8 cellular contexts compared by ENCODE assay signal in genomic region chr11:130427581-130428211, GRCh38. TPM values are rescaled to one million over a fixed set of nuclear protein-coding genes. Genes with fewer than 3 reads are reported as not detected.
DNase-seq lines count a peak whose midpoint lies in the region; ATAC-seq and TF ChIP-seq lines count a peak whose summit lies in the region.

No MANE protein-coding gene starts in this region.

- peak; percentile 26 for ATAC-seq in left lobe of liver
- ATAC-seq in HG03159 (IDR thresholded peaks at IDR 0.05; ENCODE audit: unreplicated experiment): no peak
- ATAC-seq in GM21717 (IDR thresholded peaks at IDR 0.05; ENCODE audit: unreplicated experiment): no peak
- ATAC-seq in GM21825 (IDR thresholded peaks at IDR 0.05; ENCODE audit: unreplicated experiment): no peak

- H3K36me3 ChIP-seq in brain microvascular endothelial cell (replicated peaks): no peaks in the 10 kb centered on the region
- no peaks in the 10 kb centered on the region for H3K36me3 ChIP-seq in tibial artery

- intact Hi-C loops in tibial artery (cut with DNase I; ENCODE audit: low total_unique reads): loop anchor here (5.0 kb wide), 2 partner anchors 35 to 215 kb away; no protein-coding TSS in a partner anchor

- in situ Hi-C loops in brain microvascular endothelial cell (cut with HindIII; ENCODE audit: low pct_ligation_motif_present, low sequenced_read_pairs): no loop called here

- H3K9me3 ChIP-seq in tibial artery: no peaks in the 10 kb centered on the region

- H3K4me1 ChIP-seq in tibial artery: peaks cover 0 to 37% (median 20%) of the 10 kb centered on the region in 4 donors

- TF ChIP-seq CTCF in brain microvascular endothelial cell (IDR thresholded peaks at IDR 0.05; ENCODE audit: low read depth, low read length, missing control alignments) (peak; percentile 38), tibial artery (IDR thresholded peaks at IDR 0.05) (peak; percentile 31 to 43)

- DNase-seq in NCI-H748 (lab: John Stamatoyannopoulos, UW; ENCODE audit: unreplicated experiment) (peak; percentile 57), NCI-H748 treated with DMSO at 0.1 percent for 48 hours (lab: John Stamatoyannopoulos, UW) (no peak), brain microvascular endothelial cell (no peak), left lobe of liver (ENCODE audit: low spot score) (no peak), tibial artery (no peak)

- H3K4me3 ChIP-seq in brain microvascular endothelial cell (ENCODE audit: low read depth, low read length) (no peak overlapping the region), tibial artery (peak overlapping the region; percentile 52 to 69)

- peaks cover 69% of the 10 kb centered on the region for H3K27me3 ChIP-seq in brain microvascular endothelial cell (replicated peaks)
- H3K27me3 ChIP-seq in tibial artery: peaks cover 0 to 3% of the 10 kb centered on the region in 2 donors

- H3K27ac ChIP-seq in brain microvascular endothelial cell (no peak overlapping the region), tibial artery (peak overlapping the region; percentile 52 to 58)

RNA-seq across cellular contexts. Expression of gene ADAMTS8, which starts 0.7 kb away (rescaled TPM):
- 0.15 TPM for total RNA-seq in left lobe of liver

RNA-seq across cellular contexts. Expression of gene ADAMTS15, which starts 20.7 kb away (rescaled TPM):
- 0.15 TPM for total RNA-seq in left lobe of liver
